In genomic region chr12:116186482-116187157, GRCh38 we compare ENCODE assay signal across 12 cellular contexts.
DNase-seq lines count a peak whose midpoint lies in the region; ATAC-seq, FAIRE-seq and TF ChIP-seq lines count a peak whose summit lies in the region.
"Had no signal": no experiment of that assay in that cellular context is flagged by ENCODE, and none has a peak within 500 bp of the region (broad histone marks: within the 10 kb centered on the region; RNA-seq: fewer than 3 reads in every experiment).

No MANE protein-coding gene starts in this region.

- H3K27me3 Mint-ChIP-seq in astrocyte (ENCODE audit: low read depth, unreplicated experiment) (no peaks in the 10 kb centered on the region), naive B cell (no peaks in the 10 kb centered on the region)
- H3K27me3 Mint-ChIP-seq: CD4-positive, CD25-positive, alpha-beta regulatory T cell had no signal

- H3K4me3 Mint-ChIP-seq in astrocyte (ENCODE audit: unreplicated experiment), result peak overlapping the region; percentile 23
- H3K4me3 Mint-ChIP-seq in naive B cell, result peak overlapping the region in 5 of 8 donors; percentile 1 to 51 (median 23)

- H3K9ac ChIP-seq in astrocyte (ENCODE audit: low read length), result no peak overlapping the region

- no peak for TF ChIP-seq CTCF in AG10803 (conservative IDR thresholded peaks at IDR 0.05; ENCODE audit: low read length)
- TF ChIP-seq CTCF in astrocyte (IDR thresholded peaks at IDR 0.05; ENCODE audit: insufficient read depth, low read depth, low read length), result no peak

- H3K79me2 ChIP-seq in astrocyte (ENCODE audit: insufficient read depth, low read length), result peaks cover 100% of the 10 kb centered on the region

- ATAC-seq in naive B cell (ENCODE audit: low read depth in 2 of 2), result no peak

- H3K4me3 ChIP-seq in AG10803 (ENCODE audit: low read length) (no peak overlapping the region), astrocyte (ENCODE audit: insufficient read depth, low read depth, low read length) (no peak overlapping the region)
- H3K4me3 ChIP-seq: ovary had no signal

- H3K4me2 ChIP-seq in astrocyte (ENCODE audit: low read length), result no peak overlapping the region

- DNase-seq in AG10803 (ENCODE audit: low read depth) (peak; percentile 25), astrocyte (ENCODE audit: low read depth) (no peak), naive B cell (no peak), LoVo (ENCODE audit: low spot score) (no peak), NCI-H2081 treated with DMSO at 0.1 percent for 48 hours (lab: John Stamatoyannopoulos, UW) (no peak), mucosa of gallbladder (ENCODE audit: low spot score) (no peak)
- no peak for DNase-seq in stimulated activated naive CD4-positive, alpha-beta T cell (lab: John Stamatoyannopoulos, UW)
- DNase-seq: activated gamma-delta T cell; CD4-positive, CD25-positive, alpha-beta regulatory T cell; ovary; stimulated activated naive CD4-positive, alpha-beta T cell treated with Interleukin-2 at 50 U/mL for 16 hours had no signal

- no peak overlapping the region for H3K27ac ChIP-seq in astrocyte (ENCODE audit: low read depth, low read length)
- H3K27ac ChIP-seq: ovary had no signal

- no peak overlapping the region for H3K27ac Mint-ChIP-seq in astrocyte (ENCODE audit: unreplicated experiment)
- peak overlapping the region in 4 of 6 donors; percentile 2 to 54 (median 26) for H3K27ac Mint-ChIP-seq in naive B cell

- H3K27me3 ChIP-seq in astrocyte (ENCODE audit: insufficient read depth, low read length), result no peaks in the 10 kb centered on the region
- H3K27me3 ChIP-seq: ovary had no signal

- H4K20me1 ChIP-seq in astrocyte (ENCODE audit: insufficient read depth, low read length), result peaks cover 94% of the 10 kb centered on the region

- peaks cover 12% of the 10 kb centered on the region for H3K4me1 ChIP-seq in astrocyte (ENCODE audit: insufficient read depth, low read length)

- no peaks in the 10 kb centered on the region for H3K9me3 ChIP-seq in astrocyte (ENCODE audit: insufficient read depth, low read depth, low read length)
- H3K9me3 ChIP-seq: ovary had no signal

- H3K36me3 ChIP-seq in astrocyte (ENCODE audit: insufficient read depth, low read length), result no peaks in the 10 kb centered on the region
- H3K36me3 ChIP-seq: ovary had no signal

- H3K9me3 Mint-ChIP-seq in astrocyte (ENCODE audit: unreplicated experiment) (no peaks in the 10 kb centered on the region), naive B cell (no peaks in the 10 kb centered on the region)

- H3K36me3 Mint-ChIP-seq in astrocyte (ENCODE audit: low read depth, unreplicated experiment) (no peaks in the 10 kb centered on the region), naive B cell (no peaks in the 10 kb centered on the region)

- FAIRE-seq in G401.6 (lab: Jason Lieb, UNC) (peak; percentile 46), astrocyte (lab: Jason Lieb, UNC) (peak; percentile 5)

- no peak overlapping the region for H2AFZ ChIP-seq in astrocyte (ENCODE audit: low read depth, low read length)

- H3K4me1 Mint-ChIP-seq in astrocyte (ENCODE audit: low read depth, unreplicated experiment) (peaks cover 56% of the 10 kb centered on the region), naive B cell (peaks cover 55 to 64% (median 58%) of the 10 kb centered on the region in 3 donors)
